25 cellular contexts compared by ENCODE assay signal in the genomic region with DNA sequence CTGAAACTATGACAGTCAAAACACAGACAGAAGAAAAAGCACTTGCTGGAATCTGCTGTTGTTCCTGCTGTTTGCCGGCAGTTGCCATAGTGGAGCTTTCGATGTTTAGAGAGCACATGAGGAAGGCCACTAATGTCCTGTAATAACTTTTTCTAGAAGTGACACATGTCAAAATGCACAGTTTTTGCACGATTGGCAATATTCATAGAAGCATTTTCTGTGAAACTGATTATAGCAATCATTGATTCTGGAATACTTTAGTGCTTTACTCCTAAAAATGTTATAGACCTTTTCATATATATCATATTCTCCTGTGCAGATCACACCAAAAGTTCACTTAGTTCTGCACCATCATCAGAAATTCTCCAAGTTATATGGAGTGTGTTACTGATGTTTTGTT.
"Had no signal": no experiment of that assay in that cellular context is flagged by ENCODE, and none has a peak within 500 bp of the region (broad histone marks: within the 10 kb centered on the region; RNA-seq: fewer than 3 reads in every experiment).

No MANE protein-coding gene starts in this region.

- H3K27ac ChIP-seq: left ventricle myocardium inferior, ovary, prostate gland, sigmoid colon, spleen, suprapubic skin, thoracic aorta, tibial artery, upper lobe of right lung, uterus had no signal

- H3K4me1 ChIP-seq: left ventricle myocardium inferior, prostate gland, sigmoid colon, spleen, suprapubic skin, tibial artery, upper lobe of right lung, uterus had no signal

- ATAC-seq: natural killer cell; right cardiac atrium; stimulated activated effector memory CD8-positive, alpha-beta T cell treated with anti-CD3 and anti-CD28 coated beads, Interleukin-12 subunit alpha, Interleukin-12 subunit beta, amount 100 ng/mL, for 72 hours; upper lobe of right lung had no signal

- H3K27me3 ChIP-seq: ovary, sigmoid colon, spleen, suprapubic skin, tibial artery, upper lobe of right lung, uterus had no signal

- H3K4me3 ChIP-seq: left ventricle myocardium inferior, lung, ovary, prostate gland, sigmoid colon, spleen, suprapubic skin, thoracic aorta, tibial artery, upper lobe of right lung, uterus had no signal

- H3K4me3 Mint-ChIP-seq: mesothelial cell of epicardium; naive B cell; natural killer cell; nephron progenitor cell; stimulated activated effector memory CD8-positive, alpha-beta T cell treated with anti-CD3 and anti-CD28 coated beads, Interleukin-12 subunit alpha, Interleukin-12 subunit beta, amount 100 ng/mL, for 72 hours; stimulated activated naive CD8-positive, alpha-beta T cell treated with anti-CD3 and anti-CD28 coated beads, Interleukin-15, Interleukin-2, amounts not matched to agents 100 ng/mL and 50 ng/mL, for 24 hours had no signal

- FAIRE-seq: small intestine had no signal

- H3K27me3 Mint-ChIP-seq: naive B cell; stimulated activated naive CD8-positive, alpha-beta T cell treated with anti-CD3 and anti-CD28 coated beads, Interleukin-15, Interleukin-2, amounts not matched to agents 100 ng/mL and 50 ng/mL, for 24 hours had no signal

- H3K4me1 Mint-ChIP-seq: mesothelial cell of epicardium; naive B cell; natural killer cell; stimulated activated effector memory CD8-positive, alpha-beta T cell treated with anti-CD3 and anti-CD28 coated beads, Interleukin-12 subunit alpha, Interleukin-12 subunit beta, amount 100 ng/mL, for 72 hours had no signal

- H3K36me3 Mint-ChIP-seq: mesothelial cell of epicardium; naive B cell; stimulated activated effector memory CD8-positive, alpha-beta T cell treated with anti-CD3 and anti-CD28 coated beads, Interleukin-12 subunit alpha, Interleukin-12 subunit beta, amount 100 ng/mL, for 72 hours had no signal

- H3K27ac Mint-ChIP-seq: mesothelial cell of epicardium; naive B cell; natural killer cell; stimulated activated effector memory CD8-positive, alpha-beta T cell treated with anti-CD3 and anti-CD28 coated beads, Interleukin-12 subunit alpha, Interleukin-12 subunit beta, amount 100 ng/mL, for 72 hours; stimulated activated naive CD8-positive, alpha-beta T cell treated with anti-CD3 and anti-CD28 coated beads, Interleukin-15, Interleukin-2, amounts not matched to agents 100 ng/mL and 50 ng/mL, for 24 hours had no signal

- H3K9me3 ChIP-seq: ovary, prostate gland, suprapubic skin, thoracic aorta, tibial artery, upper lobe of right lung, uterus had no signal

- H3K36me3 ChIP-seq: left ventricle myocardium inferior, ovary, prostate gland, sigmoid colon, spleen, suprapubic skin, thoracic aorta, tibial artery, upper lobe of right lung, uterus had no signal

- DNase-seq: islet precursor cell; left ventricle myocardium inferior; mesendoderm; naive B cell; natural killer cell; nephron progenitor cell; ovary; retina; right cardiac atrium; sigmoid colon; small intestine; spleen; stimulated activated CD4-positive, alpha-beta T cell treated with anti-CD3 and anti-CD28 coated beads, Interleukin-4, amount 100 ng/mL, for 24 hours; stimulated activated naive CD4-positive, alpha-beta T cell; tibial artery; trophoblast cell; upper lobe of right lung; uterus had no signal
